ENCODE assay signal across 10 cellular contexts in genomic region chr3:184317201-184317600, GRCh38. TPM values are rescaled to one million over a fixed set of nuclear protein-coding genes. Genes with fewer than 3 reads are reported as not detected.
DNase-seq lines count a peak whose midpoint lies in the region; ATAC-seq, FAIRE-seq and TF ChIP-seq lines count a peak whose summit lies in the region.
"Had no signal": no experiment of that assay in that cellular context is flagged by ENCODE, and none has a peak within 500 bp of the region (broad histone marks: within the 10 kb centered on the region; RNA-seq: fewer than 3 reads in every experiment).

No MANE protein-coding gene starts in this region.

- H3K27me3 ChIP-seq in left ventricle myocardium inferior (ENCODE audit: low read depth) = no peaks in the 10 kb centered on the region
- no peaks in the 10 kb centered on the region for H3K27me3 ChIP-seq in adrenal gland
- no peaks in the 10 kb centered on the region for H3K27me3 ChIP-seq in liver (ENCODE audit: control insufficient read depth in 4 of 4, insufficient read depth in 4 of 4, low read length in 3 of 4)
- H3K27me3 ChIP-seq in upper lobe of left lung = no peaks in the 10 kb centered on the region
- H3K27me3 ChIP-seq: left lung had no signal

- no peak for FAIRE-seq in GM19239 (lab: Jason Lieb, UNC)

- TF ChIP-seq CTCF in left ventricle myocardium inferior (IDR thresholded peaks at IDR 0.05; ENCODE audit: borderline replicate concordance) = no peak
- TF ChIP-seq CTCF in adrenal gland (IDR thresholded peaks at IDR 0.05) = no peak
- no peak for TF ChIP-seq CTCF in liver (IDR thresholded peaks at IDR 0.05; ENCODE audit: low read depth, low read length, missing input control)
- TF ChIP-seq CTCF in upper lobe of left lung (IDR thresholded peaks at IDR 0.05) = no peak

- 47 to 65% (median 60%) methylated on average over 5 of the region's 5 CpGs for WGBS in adrenal gland, 4 donors
- 57% methylated on average over 5 of the region's 5 CpGs for WGBS in liver
- 51 to 64% methylated on average over 5 of the region's 5 CpGs for WGBS in upper lobe of left lung, 2 donors

- H3K27ac ChIP-seq in left ventricle myocardium inferior (replicated peaks) (peak overlapping the region; percentile 92), adrenal gland (peak overlapping the region in 4 of 5 donors; percentile 22 to 100 (median 92)), liver (ENCODE audit: low read depth in 1 of 2, low read length in 2 of 2) (no peak overlapping the region), upper lobe of left lung (peak overlapping the region in 3 of 4 donors; percentile 4 to 86 (median 85))

- TF ChIP-seq EP300 in upper lobe of left lung (IDR thresholded peaks at IDR 0.05) = no peak

- H3K4me1 ChIP-seq in left ventricle myocardium inferior (peaks cover 75% of the 10 kb centered on the region), adrenal gland (replicated peaks in 1 of 2) (peaks cover 59 to 65% of the 10 kb centered on the region in 2 donors), liver (ENCODE audit: control insufficient read depth in 4 of 4, insufficient read depth in 4 of 4, low read length in 3 of 4) (peaks cover 20 to 63% (median 60%) of the 10 kb centered on the region in 4 donors), upper lobe of left lung (peaks cover 60 to 75% (median 65%) of the 10 kb centered on the region in 4 donors)

- intact Hi-C loops in left ventricle myocardium inferior (cut with micrococcal nuclease) = no loop called here
- intact Hi-C loops in Right ventricle myocardium superior (cut with DNase I) = no loop called here
- intact Hi-C loops in adrenal gland (cut with DNase I) = no loop called here

- H3K4me3 ChIP-seq in left ventricle myocardium inferior (peak overlapping the region; percentile 83), adrenal gland (peak overlapping the region in 1 of 4 donors; percentile 95), liver (ENCODE audit: low read depth in 1 of 3, low read length in 3 of 3) (peak overlapping the region; percentile 88 to 98 (median 96)), upper lobe of left lung (peak overlapping the region in 1 of 4 donors; percentile 87)

- TF ChIP-seq RAD21 in liver (IDR thresholded peaks at IDR 0.05) = no peak

- H3K36me3 ChIP-seq in left ventricle myocardium inferior (peaks cover 40% of the 10 kb centered on the region), adrenal gland (replicated peaks in 1 of 2) (peaks cover 0 to 46% of the 10 kb centered on the region in 2 donors), liver (ENCODE audit: control insufficient read depth in 4 of 4, insufficient read depth in 3 of 4, low read depth in 1 of 4, low read length in 3 of 4) (peaks cover 18 to 38% (median 27%) of the 10 kb centered on the region in 4 donors), upper lobe of left lung (peaks cover 16 to 48% (median 33%) of the 10 kb centered on the region in 4 donors)

- DNase-seq in left ventricle myocardium inferior (no peak), Right ventricle myocardium superior (no peak), adrenal gland (no peak), upper lobe of left lung (peak in 1 of 2 donors; percentile 52), OCI-M2 (lab: John Stamatoyannopoulos, UW; ENCODE audit: unreplicated experiment) (no peak), GM19239 (ENCODE audit: insufficient read length, low spot score) (no peak), NCI-H1048 (lab: John Stamatoyannopoulos, UW) (no peak)
- DNase-seq: left lung, SHP77 had no signal

- no peak overlapping the region for H3K9ac ChIP-seq in liver (ENCODE audit: low read depth in 1 of 2, low read length in 2 of 2)

- H3K9me3 ChIP-seq in left ventricle myocardium inferior (replicated peaks) = no peaks in the 10 kb centered on the region
- no peaks in the 10 kb centered on the region for H3K9me3 ChIP-seq in adrenal gland (replicated peaks in 1 of 3)
- H3K9me3 ChIP-seq in liver (ENCODE audit: control insufficient read depth in 4 of 4, low read length in 3 of 4) = no peaks in the 10 kb centered on the region
- no peaks in the 10 kb centered on the region for H3K9me3 ChIP-seq in upper lobe of left lung
- H3K9me3 ChIP-seq: left lung had no signal

- TF ChIP-seq POLR2A in adrenal gland (IDR thresholded peaks at IDR 0.05) (no peak), upper lobe of left lung (IDR thresholded peaks at IDR 0.05) (no peak)

- ATAC-seq in Right ventricle myocardium superior (ENCODE audit: poor library complexity) = no peak
- ATAC-seq in upper lobe of left lung (ENCODE audit: low FRiP score in 2 of 2) = no peak
- ATAC-seq: left lung had no signal

TF ChIP-seq in liver, 16 proteins besides CTCF, POLR2A, EP300 and RAD21:
- TF ChIP-seq FOXA1 (IDR thresholded peaks at IDR 0.05) (no peak), REST (IDR thresholded peaks at IDR 0.05) (no peak)

RNA-seq across cellular contexts. Expression of gene EIF4G1, which starts 2.8 kb away (rescaled TPM):
- 224 TPM for total RNA-seq in left ventricle myocardium inferior
- 254 TPM for total RNA-seq in Right ventricle myocardium superior
- total RNA-seq in adrenal gland = 100 to 1,000 TPM; 289 to 600 (median 369) TPM
- 100 to 1,000 TPM; 248 to 411 (median 268) TPM for polyA plus RNA-seq in adrenal gland
- total RNA-seq in liver = 100 to 1,000 TPM; 162 to 329 TPM
- polyA plus RNA-seq in liver = 100 to 1,000 TPM; 140 to 253 TPM
- total RNA-seq in upper lobe of left lung = 100 to 1,000 TPM; 278 to 408 (median 326) TPM

RNA-seq across cellular contexts. Expression of gene PSMD2, which starts 18.2 kb away (rescaled TPM):
- 213 TPM for total RNA-seq in left ventricle myocardium inferior
- total RNA-seq in Right ventricle myocardium superior = 237 TPM
- total RNA-seq in adrenal gland = 100 to 1,000 TPM; 190 to 387 (median 235) TPM
- polyA plus RNA-seq in adrenal gland = 100 to 1,000 TPM in 1 of 3 donors, 10 to 100 TPM in 2; 65.1 to 412 (median 73.8) TPM
- 100 to 1,000 TPM; 200 to 213 TPM for total RNA-seq in liver
- polyA plus RNA-seq in liver = 100 to 1,000 TPM in 1 of 2 donors, 10 to 100 TPM in 1; 77.5 to 122 TPM
- 100 to 1,000 TPM; 144 to 259 (median 165) TPM for total RNA-seq in upper lobe of left lung

RNA-seq across cellular contexts. Expression of gene FAM131A, which starts 20.2 kb away (rescaled TPM):
- total RNA-seq in left ventricle myocardium inferior (30.2 TPM), Right ventricle myocardium superior (36.3 TPM), adrenal gland (10 to 100 TPM; 16.4 to 42.4 (median 33.7) TPM), liver (1 to 10 TPM; 3.5 to 5.7 TPM), upper lobe of left lung (10 to 100 TPM; 14.8 to 52.7 (median 25.2) TPM)
- polyA plus RNA-seq in adrenal gland (10 to 100 TPM; 13.3 to 43.0 (median 39.4) TPM), liver (1 to 10 TPM in 1 of 2 donors, under 1 TPM in 1; 0.81 to 1.9 TPM)

RNA-seq across cellular contexts. Expression of gene ECE2, which starts 41.4 kb away (rescaled TPM):
- total RNA-seq in left ventricle myocardium inferior = not detected
- not detected for total RNA-seq in Right ventricle myocardium superior
- total RNA-seq in adrenal gland = 1 to 10 TPM in 3 of 8 donors, under 1 TPM in 1, not detected in 4; 0.27 to 9.3 (median 5.8) TPM
- polyA plus RNA-seq in adrenal gland = 10 to 100 TPM in 1 of 3 donors, 1 to 10 TPM in 2; 3.0 to 15.2 (median 8.2) TPM
- not detected for total RNA-seq in liver
- not detected for polyA plus RNA-seq in liver
- not detected for total RNA-seq in upper lobe of left lung
- total RNA-seq: left lung had no signal

RNA-seq across cellular contexts. Expression of gene CLCN2, which starts 44.2 kb away (rescaled TPM):
- total RNA-seq in left ventricle myocardium inferior = 1.7 TPM
- total RNA-seq in Right ventricle myocardium superior = 1.9 TPM
- total RNA-seq in adrenal gland = 10 to 100 TPM in 5 of 8 donors, 1 to 10 TPM in 3; 7.5 to 24.4 (median 14.9) TPM
- 10 to 100 TPM; 11.4 to 27.8 (median 22.3) TPM for polyA plus RNA-seq in adrenal gland
- total RNA-seq in liver = 1 to 10 TPM; 3.6 to 3.9 TPM
- 1 to 10 TPM; 1.1 to 1.6 TPM for polyA plus RNA-seq in liver
- 10 to 100 TPM in 1 of 6 donors, 1 to 10 TPM in 5; 3.0 to 14.7 (median 5.3) TPM for total RNA-seq in upper lobe of left lung

Comparison
In these comparisons a context has a peak if more than half of its experiments do, and no peak if none do; other contexts are left out.
1. H3K27ac ChIP-seq: peak in left ventricle myocardium inferior (single experiment), adrenal gland (4 of 5) and upper lobe of left lung (3 of 4); none in liver (0 of 2).